In genomic region chr6:170114956-170115855, GRCh38 we compare ENCODE assay signal across 17 cellular contexts.
DNase-seq lines count a peak whose midpoint lies in the region; ATAC-seq and TF ChIP-seq lines count a peak whose summit lies in the region.
"Had no signal": no experiment of that assay in that cellular context is flagged by ENCODE, and none has a peak within 500 bp of the region (broad histone marks: within the 10 kb centered on the region; RNA-seq: fewer than 3 reads in every experiment).

No MANE protein-coding gene starts in this region.

- POLR2A ChIA-PET in MCF 10A (lab: Yijun Ruan, JAX): no interaction called here

- H3K36me3 ChIP-seq in mammary epithelial cell (ENCODE audit: insufficient read depth, low read length): no peaks in the 10 kb centered on the region
- H3K36me3 ChIP-seq in urinary bladder (ENCODE audit: insufficient read depth): no peaks in the 10 kb centered on the region
- H3K36me3 ChIP-seq: BLaER1 treated with 17β-estradiol and CSF1 and Interleukin-3, amounts not matched to agents 10 nM and 100 nM had no signal

- no peak overlapping the region for H3K4me2 ChIP-seq in mammary epithelial cell (ENCODE audit: insufficient read depth, low read depth, low read length)
- H3K4me2 ChIP-seq: BLaER1 treated with 17β-estradiol and CSF1 and Interleukin-3, amounts not matched to agents 10 nM and 100 nM had no signal

- no peak overlapping the region for H3K27ac Mint-ChIP-seq in MCF 10A (ENCODE audit: low read depth, unreplicated experiment)
- H3K27ac Mint-ChIP-seq: stimulated activated naive CD8-positive, alpha-beta T cell treated with anti-CD3 and anti-CD28 coated beads, Interleukin-15, amount 100 ng/mL, for 72 hours had no signal

- CTCF ChIA-PET in MCF 10A (lab: Yijun Ruan, JAX) (no interaction called here), mammary epithelial cell (lab: Charles Lee; ENCODE audit: low non-redundant PET) (no interaction called here)

- no peaks in the 10 kb centered on the region for H4K20me1 ChIP-seq in mammary epithelial cell (ENCODE audit: insufficient read depth, low read length)
- H4K20me1 ChIP-seq: BLaER1 treated with 17β-estradiol and CSF1 and Interleukin-3, amounts not matched to agents 10 nM and 100 nM had no signal

- ATAC-seq in GM21423 (IDR thresholded peaks at IDR 0.05; ENCODE audit: unreplicated experiment): no peak
- ATAC-seq: stimulated activated naive CD8-positive, alpha-beta T cell treated with anti-CD3 and anti-CD28 coated beads, Interleukin-15, amount 100 ng/mL, for 72 hours had no signal

- H3K4me1 ChIP-seq in mammary epithelial cell (ENCODE audit: insufficient read depth, low read length) (no peaks in the 10 kb centered on the region), urinary bladder (ENCODE audit: insufficient read depth) (no peaks in the 10 kb centered on the region)

- no peak overlapping the region for H3K4me3 Mint-ChIP-seq in MCF 10A (ENCODE audit: unreplicated experiment)
- H3K4me3 Mint-ChIP-seq: activated naive CD4-positive, alpha-beta T cell treated with anti-CD3 and anti-CD28 coated beads, Interleukin-2, amount 50 U/mL, for 24 hours; stimulated activated naive CD8-positive, alpha-beta T cell treated with anti-CD3 and anti-CD28 coated beads, Interleukin-15, amount 100 ng/mL, for 72 hours had no signal

- dilution Hi-C loops in mammary epithelial cell (cut with HindIII; ENCODE audit: low sequenced_read_pairs): loop anchor here (5.0 to 25.0 kb wide), 2 partner anchors 48 to 278 kb away; no protein-coding TSS in a partner anchor

- in situ Hi-C loops in mammary epithelial cell (cut with MboI; ENCODE audit: low sequenced_read_pairs in 2 of 2) (no loop called here), G401 (cut with HindIII; ENCODE audit: low sequenced_read_pairs) (no loop called here)

- peak; percentile 34 for DNase-seq in MCF 10A (ENCODE audit: unreplicated experiment)
- DNase-seq in mammary epithelial cell: no peak
- DNase-seq in mesenteric fat pad (ENCODE audit: low spot score): peak; percentile 60
- DNase-seq in G401 (ENCODE audit: low spot score): no peak
- DNase-seq in superior temporal gyrus (ENCODE audit: extremely low spot score): no peak
- DNase-seq: activated CD4-positive, alpha-beta T cell treated with anti-CD3 and anti-CD28 coated beads for 48 hours; caudate nucleus; GF-D8; hypothalamus; mesenchymal stem cell; SW 1271 had no signal

- H3K4me3 ChIP-seq in mammary epithelial cell (replicated peaks in 1 of 3; ENCODE audit: insufficient read depth in 1 of 3, low read depth in 2 of 3, low read length in 3 of 3): no peak overlapping the region
- H3K4me3 ChIP-seq in urinary bladder (ENCODE audit: low read depth, low read length): no peak overlapping the region
- H3K4me3 ChIP-seq: BLaER1 treated with 17β-estradiol and CSF1 and Interleukin-3, amounts not matched to agents 10 nM and 100 nM had no signal

- intact Hi-C loops in MCF 10A (cut with micrococcal nuclease) (no loop called here), mammary epithelial cell (cut with micrococcal nuclease) (no loop called here)

- H3K27me3 ChIP-seq in mammary epithelial cell (ENCODE audit: insufficient read depth, low read length): no peaks in the 10 kb centered on the region
- H3K27me3 ChIP-seq: BLaER1 treated with 17β-estradiol and CSF1 and Interleukin-3, amounts not matched to agents 10 nM and 100 nM had no signal

- BruUV-seq in MCF 10A (replicated peaks; lab: Mats Ljungman, UMichigan) (no TSS peak), mammary epithelial cell (replicated peaks; lab: Mats Ljungman, UMichigan) (no TSS peak)

- no peaks in the 10 kb centered on the region for H3K36me3 Mint-ChIP-seq in MCF 10A (ENCODE audit: insufficient read depth, unreplicated experiment)

- H2AFZ ChIP-seq in mammary epithelial cell (ENCODE audit: low read depth, low read length): no peak overlapping the region

- H3K9me3 ChIP-seq in mammary epithelial cell (replicated peaks; ENCODE audit: insufficient read depth, low read length): peaks cover 4% of the 10 kb centered on the region

- no peaks in the 10 kb centered on the region for H3K79me2 ChIP-seq in mammary epithelial cell (ENCODE audit: insufficient read depth, low read length)

- H3K4me1 Mint-ChIP-seq in MCF 10A (ENCODE audit: insufficient read depth, unreplicated experiment): no peaks in the 10 kb centered on the region
- H3K4me1 Mint-ChIP-seq: activated naive CD4-positive, alpha-beta T cell treated with anti-CD3 and anti-CD28 coated beads, Interleukin-2, amount 50 U/mL, for 24 hours; stimulated activated naive CD8-positive, alpha-beta T cell treated with anti-CD3 and anti-CD28 coated beads, Interleukin-15, amount 100 ng/mL, for 72 hours had no signal

- H3K9ac ChIP-seq in mammary epithelial cell (ENCODE audit: insufficient read depth, low read length): no peak overlapping the region
- H3K9ac ChIP-seq: BLaER1 treated with 17β-estradiol and CSF1 and Interleukin-3, amounts not matched to agents 10 nM and 100 nM had no signal

- 74% methylated on average over 15 of the region's 15 CpGs for WGBS in mammary epithelial cell (ENCODE audit: low coverage, missing lambda C conversion rate)
- WGBS in urinary bladder: 55% methylated on average over 15 of the region's 15 CpGs

- peaks cover under 1% of the 10 kb centered on the region for H3K9me3 Mint-ChIP-seq in MCF 10A (ENCODE audit: unreplicated experiment)
- H3K9me3 Mint-ChIP-seq: activated naive CD4-positive, alpha-beta T cell treated with anti-CD3 and anti-CD28 coated beads, Interleukin-2, amount 50 U/mL, for 24 hours had no signal

- TF ChIP-seq CTCF in MCF 10A (IDR thresholded peaks at IDR 0.05; ENCODE audit: unreplicated experiment): no peak
- TF ChIP-seq CTCF in mammary epithelial cell (conservative IDR thresholded peaks at IDR 0.05 in 1 of 2, IDR thresholded peaks at IDR 0.05 in 1 of 2; ENCODE audit: extremely low read depth in 1 of 2, insufficient read depth in 1 of 2, low read depth in 1 of 2, low read length in 2 of 2): no peak
- 0 out of 2 replicates have a peak, but pooled peaks have one; percentile 8 for TF ChIP-seq CTCF in VCaP (conservative IDR thresholded peaks at IDR 0.05)

- H3K27ac ChIP-seq in mammary epithelial cell (ENCODE audit: insufficient read depth, low read depth, low read length): no peak overlapping the region
- H3K27ac ChIP-seq in VCaP: peak overlapping the region; percentile 46
- peak overlapping the region; percentile 27 for H3K27ac ChIP-seq in urinary bladder (ENCODE audit: low read depth)
- H3K27ac ChIP-seq: BLaER1 treated with 17β-estradiol and CSF1 and Interleukin-3, amounts not matched to agents 10 nM and 100 nM had no signal

- H3K27me3 Mint-ChIP-seq in MCF 10A (ENCODE audit: insufficient read depth, unreplicated experiment): peaks cover 25% of the 10 kb centered on the region
- H3K27me3 Mint-ChIP-seq: activated naive CD4-positive, alpha-beta T cell treated with anti-CD3 and anti-CD28 coated beads, Interleukin-2, amount 50 U/mL, for 24 hours; stimulated activated naive CD8-positive, alpha-beta T cell treated with anti-CD3 and anti-CD28 coated beads, Interleukin-15, amount 100 ng/mL, for 72 hours had no signal

Comparison
In these comparisons a context has a peak if more than half of its experiments do, and no peak if none do; other contexts are left out.
1. DNase-seq: peak in MCF 10A (single experiment) and mesenteric fat pad (single experiment); none in mammary epithelial cell (single experiment), G401 (single experiment) and superior temporal gyrus (single experiment).